ENCODE assay signal across 8 cellular contexts in the genomic region with DNA sequence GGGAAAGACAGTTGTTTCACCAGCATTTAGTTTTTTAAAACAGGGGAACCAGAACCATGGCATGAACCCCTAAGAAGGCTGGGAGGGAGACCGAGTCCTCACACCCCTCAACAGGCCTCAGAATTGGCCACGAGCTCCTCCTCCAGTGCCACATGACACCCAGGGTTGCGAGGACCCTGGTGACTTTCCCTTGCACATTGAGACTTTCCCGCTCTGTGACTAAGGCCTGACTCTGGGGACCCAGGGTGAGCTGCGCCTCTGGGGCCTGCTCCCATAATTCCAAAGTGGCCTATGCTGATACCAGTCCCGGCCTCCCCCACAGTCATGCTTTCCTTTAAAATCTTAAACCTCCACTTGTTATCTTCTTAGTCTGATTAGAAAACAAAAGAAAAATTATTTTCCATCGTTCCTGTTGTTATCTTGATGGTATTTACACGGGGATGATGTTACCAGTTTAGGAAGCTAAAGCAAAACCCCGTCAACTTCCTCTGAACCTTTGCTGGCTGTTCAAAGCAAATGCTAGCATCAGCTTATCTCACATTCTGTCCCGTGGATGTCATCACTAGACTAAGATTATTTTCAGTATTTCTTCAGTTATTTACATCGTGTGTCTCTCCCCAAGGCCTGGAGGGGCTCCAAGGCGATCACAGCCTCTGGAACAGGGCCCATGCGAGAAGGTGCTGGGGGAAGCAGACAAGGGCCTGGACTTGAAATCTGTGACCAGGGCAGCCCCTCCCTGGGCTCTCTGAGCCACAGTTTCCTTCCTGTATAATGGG. TPM values are rescaled to one million over a fixed set of nuclear protein-coding genes. Genes with fewer than 3 reads are reported as not detected.
DNase-seq lines count a peak whose midpoint lies in the region; ATAC-seq, FAIRE-seq and TF ChIP-seq lines count a peak whose summit lies in the region.

No MANE protein-coding gene starts in this region.

- no peaks in the 10 kb centered on the region for H3K9me3 ChIP-seq in right atrium auricular region

- intact Hi-C loops in activated naive CD4-positive, alpha-beta T cell treated with anti-CD3 and anti-CD28 coated beads for 36 hours (cut with micrococcal nuclease), result loop anchor here (1.0 kb wide), 3 partner anchors 16 to 39 kb away; no protein-coding TSS in a partner anchor

- H3K36me3 ChIP-seq in right atrium auricular region, result no peaks in the 10 kb centered on the region

- CTCF ChIA-PET in activated naive CD4-positive, alpha-beta T cell treated with anti-CD3 and anti-CD28 coated beads for 36 hours (lab: Charles Lee), result interaction anchor here (0.6 to 7.0 kb wide), 5 partner anchors 15 to 90 kb away, joined by 3 to 67 read pairs (median 3); no protein-coding TSS in a partner anchor

- no peak overlapping the region for H3K4me3 ChIP-seq in right atrium auricular region

- peaks cover 12% of the 10 kb centered on the region for H3K36me3 Mint-ChIP-seq in activated naive CD4-positive, alpha-beta T cell treated with anti-CD3 and anti-CD28 coated beads for 36 hours (ENCODE audit: low read depth)

- no peak overlapping the region for H3K4me3 Mint-ChIP-seq in activated naive CD4-positive, alpha-beta T cell treated with anti-CD3 and anti-CD28 coated beads for 36 hours

- ATAC-seq in HG02852 (IDR thresholded peaks at IDR 0.05; ENCODE audit: unreplicated experiment), result no peak

- peak overlapping the region; percentile 88 to 91 for H3K27ac ChIP-seq in right atrium auricular region

- no peaks in the 10 kb centered on the region for H3K27me3 ChIP-seq in right atrium auricular region

- H3K27ac Mint-ChIP-seq in activated naive CD4-positive, alpha-beta T cell treated with anti-CD3 and anti-CD28 coated beads for 36 hours, result peak overlapping the region; percentile 94

- TF ChIP-seq CTCF in right atrium auricular region (IDR thresholded peaks at IDR 0.05), result no peak

- no peaks in the 10 kb centered on the region for H3K27me3 Mint-ChIP-seq in activated naive CD4-positive, alpha-beta T cell treated with anti-CD3 and anti-CD28 coated beads for 36 hours (ENCODE audit: low read depth)

- peaks cover 0 to 100% of the 10 kb centered on the region in 2 donors for H3K4me1 ChIP-seq in right atrium auricular region

- peak; percentile 56 for FAIRE-seq in GM19239 (lab: Jason Lieb, UNC)

- DNase-seq in GM19239 (ENCODE audit: insufficient read length, low spot score) (no peak), right atrium auricular region (ENCODE audit: low spot score) (no peak), globus pallidus (ENCODE audit: low spot score) (no peak), OCI-M1 (lab: John Stamatoyannopoulos, UW) (no peak), NCI-H510A (lab: John Stamatoyannopoulos, UW) (no peak)
- peak; percentile 73 for DNase-seq in activated naive CD4-positive, alpha-beta T cell treated with anti-CD3 and anti-CD28 coated beads for 36 hours
- DNase-seq in stimulated activated CD4-positive, alpha-beta T cell treated with anti-CD3 and anti-CD28 coated beads, Interleukin-1b, Interleukin-23, amount 100 ng/mL, for 48 hours, result peak; percentile 67

- H3K9me3 Mint-ChIP-seq in activated naive CD4-positive, alpha-beta T cell treated with anti-CD3 and anti-CD28 coated beads for 36 hours, result no peaks in the 10 kb centered on the region

- H3K4me1 Mint-ChIP-seq in activated naive CD4-positive, alpha-beta T cell treated with anti-CD3 and anti-CD28 coated beads for 36 hours (ENCODE audit: low read depth), result peaks cover 89% of the 10 kb centered on the region

RNA-seq across cellular contexts. Expression of gene FAM53B, which starts 42.1 kb away (rescaled TPM):
- 10 to 100 TPM; 11.8 to 11.9 TPM for total RNA-seq in activated naive CD4-positive, alpha-beta T cell treated with anti-CD3 and anti-CD28 coated beads for 36 hours
- 10 to 100 TPM; 30.3 to 31.1 TPM for total RNA-seq in right atrium auricular region

Comparison
In these comparisons a context has a peak if more than half of its experiments do, and no peak if none do; other contexts are left out.
1. DNase-seq: peak in activated naive CD4-positive, alpha-beta T cell treated with anti-CD3 and anti-CD28 coated beads for 36 hours (single experiment) and stimulated activated CD4-positive, alpha-beta T cell treated with anti-CD3 and anti-CD28 coated beads, Interleukin-1b, Interleukin-23, amount 100 ng/mL, for 48 hours (single experiment); none in GM19239 (single experiment), right atrium auricular region (single experiment), globus pallidus (single experiment), OCI-M1 (single experiment) and NCI-H510A (single experiment).